ENCODE assay signal across 30 cellular contexts in the genomic region with DNA sequence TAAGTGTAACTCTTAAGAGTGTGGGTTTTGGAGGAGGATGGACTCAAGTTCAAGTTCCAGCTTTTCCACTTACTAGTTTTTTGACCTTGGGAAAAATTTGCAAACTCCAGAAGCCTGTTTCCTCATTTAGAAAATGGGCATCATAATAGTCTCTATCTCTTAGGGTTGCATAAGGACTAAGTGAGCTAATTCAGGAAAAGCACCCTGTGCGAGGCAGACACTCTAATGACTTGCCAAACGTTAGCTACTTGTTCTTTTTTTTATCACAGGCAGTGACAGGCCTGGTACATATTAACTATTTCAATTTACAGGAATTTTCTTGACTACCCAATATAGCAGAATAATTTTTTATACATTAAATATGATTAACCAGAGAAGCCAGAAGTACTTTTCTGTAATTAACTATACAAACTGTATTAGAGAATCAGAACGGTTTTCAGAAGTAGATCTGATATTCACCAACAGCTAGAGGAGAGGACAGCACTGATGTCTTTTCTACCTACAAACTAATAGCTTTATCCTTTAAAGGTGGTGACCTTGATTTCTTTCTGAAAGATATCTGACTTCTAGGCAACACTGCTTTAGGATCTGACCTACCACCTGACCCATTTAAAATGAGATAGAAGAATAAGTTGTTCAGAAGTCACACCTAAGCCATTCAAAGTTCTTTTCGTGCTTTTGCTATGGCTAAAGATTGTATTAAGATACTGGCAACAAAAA.
"Had no signal": no experiment of that assay in that cellular context is flagged by ENCODE, and none has a peak within 500 bp of the region (broad histone marks: within the 10 kb centered on the region; RNA-seq: fewer than 3 reads in every experiment).

No MANE protein-coding gene starts in this region.

- DNase-seq: activated CD4-positive, alpha-beta memory T cell treated with anti-CD3 and anti-CD28 coated beads for 36 hours; activated CD4-positive, alpha-beta T cell treated with anti-CD3 and anti-CD28 coated beads, Interleukin-2, amount 10 ng/mL, durations not matched to agents 7 days and 5 days; activated CD4-positive, CD25-positive, alpha-beta regulatory T cell; activated CD8-positive, alpha-beta memory T cell treated with anti-CD3 and anti-CD28 coated beads for 24 hours; activated effector memory CD4-positive, alpha-beta T cell treated with anti-CD3 and anti-CD28 coated beads, Interleukin-2, amount 50 U/mL, for 16 hours; activated naive CD4-positive, alpha-beta T cell treated with Interleukin-2 at 50 U/mL for 16 hours; activated T-cell treated with anti-CD3 and anti-CD28 coated beads, Interleukin-2, amount 50 U/mL, for 4 hours; amygdala; central memory CD4-positive, alpha-beta T cell; IMR-90; KG1; MV-4-11; NCI-H1092 treated with DMSO at 0.1 percent for 48 hours; NCI-H1417 treated with DMSO at 0.1 percent for 48 hours; NCI-H1694; NCI-H2029; NCI-H2107; NCI-H2171 treated with DMSO at 0.1 percent for 48 hours; NCI-H226; NCI-H510A; NCI-H526 treated with DMSO at 0.1 percent for 48 hours; NCI-H82; NK-92 treated with Interleukin-12 subunit alpha and Interleukin-12 subunit beta, amount 100 ng/mL, for 24 hours; PC-3; SIG-M5; T-helper 2 cell; T1000 had no signal

- H3K27me3 Mint-ChIP-seq: activated CD4-positive, alpha-beta T cell treated with anti-CD3 and anti-CD28 coated beads, Interleukin-2, amount 10 ng/mL, durations not matched to agents 7 days and 5 days had no signal

- H3K36me3 Mint-ChIP-seq: activated CD4-positive, alpha-beta memory T cell treated with anti-CD3 and anti-CD28 coated beads for 36 hours; activated naive CD8-positive, alpha-beta T cell had no signal

- H3K9me3 Mint-ChIP-seq: activated CD4-positive, alpha-beta memory T cell treated with anti-CD3 and anti-CD28 coated beads for 36 hours; activated CD4-positive, alpha-beta T cell treated with anti-CD3 and anti-CD28 coated beads, Interleukin-2, amount 10 ng/mL, durations not matched to agents 7 days and 5 days; activated T-cell treated with anti-CD3 and anti-CD28 coated beads, Interleukin-2, amount 50 U/mL, for 4 hours had no signal

- ATAC-seq: activated T-cell treated with anti-CD3 and anti-CD28 coated beads, Interleukin-2, amount 50 U/mL, for 4 hours; PC-3 had no signal

- H3K4me1 Mint-ChIP-seq: activated CD4-positive, alpha-beta T cell treated with anti-CD3 and anti-CD28 coated beads, Interleukin-2, amount 10 ng/mL, durations not matched to agents 7 days and 5 days had no signal

- H3K27ac Mint-ChIP-seq: activated CD4-positive, alpha-beta memory T cell treated with anti-CD3 and anti-CD28 coated beads for 36 hours; activated CD4-positive, alpha-beta T cell treated with anti-CD3 and anti-CD28 coated beads, Interleukin-2, amount 10 ng/mL, durations not matched to agents 7 days and 5 days; activated naive CD8-positive, alpha-beta T cell had no signal

- H3K4me3 Mint-ChIP-seq: activated CD4-positive, alpha-beta memory T cell treated with anti-CD3 and anti-CD28 coated beads for 36 hours; activated CD4-positive, alpha-beta T cell treated with anti-CD3 and anti-CD28 coated beads, Interleukin-2, amount 10 ng/mL, durations not matched to agents 7 days and 5 days; activated naive CD8-positive, alpha-beta T cell; activated T-cell treated with anti-CD3 and anti-CD28 coated beads, Interleukin-2, amount 50 U/mL, for 4 hours had no signal

- FAIRE-seq: RCC 7860, TTC549 had no signal
